8 cellular contexts compared by ENCODE assay signal in genomic region chr3:112642912-112643506, GRCh38. TPM values are rescaled to one million over a fixed set of nuclear protein-coding genes. Genes with fewer than 3 reads are reported as not detected.
DNase-seq lines count a peak whose midpoint lies in the region; ATAC-seq and TF ChIP-seq lines count a peak whose summit lies in the region.

No MANE protein-coding gene starts in this region.

- H3K9me3 Mint-ChIP-seq in nephron progenitor cell, result peaks cover 5% of the 10 kb centered on the region

- no peaks in the 10 kb centered on the region for H3K36me3 ChIP-seq in OCI-LY7 (ENCODE audit: insufficient read depth, low read length)

- peak; percentile 88 for DNase-seq in DMS153 treated with DMSO at 0.1 percent for 48 hours (lab: John Stamatoyannopoulos, UW; ENCODE audit: unreplicated experiment)
- peak; percentile 83 for DNase-seq in OCI-LY7 (ENCODE audit: low spot score)
- DNase-seq in activated T-cell treated with anti-CD3 and anti-CD28 coated beads for 4 hours, result peak; percentile 78
- DNase-seq in fibroblast of gingiva (ENCODE audit: low read depth), result peak; percentile 86
- DNase-seq in nephron progenitor cell, result peak; percentile 80
- DNase-seq in stimulated activated naive CD8-positive, alpha-beta T cell treated with anti-CD3 and anti-CD28 coated beads, Interleukin-15, Interleukin-2, amounts not matched to agents 100 U/mL and 50 U/mL, for 24 hours, result peak; percentile 82

- POLR2A ChIA-PET in OCI-LY7 (lab: Charles Lee), result interaction anchor here (0.6 to 1.5 kb wide), 11 partner anchors 8 to 672 kb away, joined by 3 to 5 read pairs (median 3); no protein-coding TSS in a partner anchor

- no peak overlapping the region for H3K27ac Mint-ChIP-seq in nephron progenitor cell

- H3K4me1 Mint-ChIP-seq in nephron progenitor cell, result peaks cover 20% of the 10 kb centered on the region

- peak; percentile 85 for ATAC-seq in GM21717 (IDR thresholded peaks at IDR 0.05; ENCODE audit: unreplicated experiment)
- ATAC-seq in stimulated activated naive CD8-positive, alpha-beta T cell treated with anti-CD3 and anti-CD28 coated beads, Interleukin-15, Interleukin-2, amounts not matched to agents 100 U/mL and 50 U/mL, for 24 hours, result peak; percentile 97

- TF ChIP-seq CTCF in OCI-LY7 (conservative IDR thresholded peaks at IDR 0.05; ENCODE audit: low read length), result peak; percentile 94
- peak; percentile 67 for TF ChIP-seq CTCF in nephron progenitor cell (IDR thresholded peaks at IDR 0.05)

- peaks cover 6% of the 10 kb centered on the region for H3K27me3 Mint-ChIP-seq in nephron progenitor cell (ENCODE audit: low read depth, poor library complexity)

- no peak for TF ChIP-seq EP300 in Ishikawa (IDR thresholded peaks at IDR 0.05; ENCODE audit: borderline replicate concordance)

- CTCF ChIA-PET in OCI-LY7 (lab: Charles Lee; ENCODE audit: unreplicated experiment), result interaction anchor here (0.6 kb wide), 1 partner anchor 11 kb away, joined by 4 read pairs; no protein-coding TSS in a partner anchor

- no peaks in the 10 kb centered on the region for H3K79me2 ChIP-seq in OCI-LY7 (ENCODE audit: insufficient read depth, low read depth, low read length)

- peak overlapping the region; percentile 88 for H2AFZ ChIP-seq in OCI-LY7 (ENCODE audit: low read length)

- no peaks in the 10 kb centered on the region for H3K9me2 ChIP-seq in OCI-LY7 (ENCODE audit: insufficient read depth, low read length)

- H4K20me1 ChIP-seq in OCI-LY7 (ENCODE audit: insufficient read depth, low read length), result no peaks in the 10 kb centered on the region

- TF ChIP-seq RAD21 in Ishikawa (IDR thresholded peaks at IDR 0.05; ENCODE audit: low read depth), result peak; percentile 98

- no TSS peak for BruUV-seq in OCI-LY7 (replicated peaks; lab: Mats Ljungman, UMichigan)

- peak overlapping the region; percentile 33 for H3K4me3 ChIP-seq in OCI-LY7 (ENCODE audit: low read depth, low read length, poor library complexity, severe bottlenecking)

- no peak overlapping the region for H3K27ac ChIP-seq in OCI-LY7 (ENCODE audit: low read depth, low read length, poor library complexity, severe bottlenecking)

- no peaks in the 10 kb centered on the region for H3K9me3 ChIP-seq in OCI-LY7 (ENCODE audit: low read length)

- H3K4me3 Mint-ChIP-seq in nephron progenitor cell, result peak overlapping the region; percentile 70

- peak overlapping the region; percentile 64 for H3K4me2 ChIP-seq in OCI-LY7 (ENCODE audit: low read length)

- H3K4me1 ChIP-seq in OCI-LY7 (ENCODE audit: insufficient read depth, low read length, poor library complexity, severe bottlenecking), result peaks cover 6% of the 10 kb centered on the region

- H3K36me3 Mint-ChIP-seq in nephron progenitor cell (ENCODE audit: low read depth), result no peaks in the 10 kb centered on the region

- intact Hi-C loops in OCI-LY7 (cut with micrococcal nuclease; ENCODE audit: unreplicated experiment), result loop anchor here (1.0 to 5.0 kb wide), 4 partner anchors 92 to 650 kb away; no protein-coding TSS in a partner anchor

TF ChIP-seq in Ishikawa, 13 proteins besides CTCF, POLR2A, EP300 and RAD21:
- no peak for TF ChIP-seq NFIC (IDR thresholded peaks at IDR 0.05)
- no peak for TF ChIP-seq USF1 (IDR thresholded peaks at IDR 0.05)
- no peak for TF ChIP-seq CEBPB (IDR thresholded peaks at IDR 0.05)
- TF ChIP-seq TAF1 (IDR thresholded peaks at IDR 0.05; ENCODE audit: low read depth), result no peak
- TF ChIP-seq, protein P1, sequence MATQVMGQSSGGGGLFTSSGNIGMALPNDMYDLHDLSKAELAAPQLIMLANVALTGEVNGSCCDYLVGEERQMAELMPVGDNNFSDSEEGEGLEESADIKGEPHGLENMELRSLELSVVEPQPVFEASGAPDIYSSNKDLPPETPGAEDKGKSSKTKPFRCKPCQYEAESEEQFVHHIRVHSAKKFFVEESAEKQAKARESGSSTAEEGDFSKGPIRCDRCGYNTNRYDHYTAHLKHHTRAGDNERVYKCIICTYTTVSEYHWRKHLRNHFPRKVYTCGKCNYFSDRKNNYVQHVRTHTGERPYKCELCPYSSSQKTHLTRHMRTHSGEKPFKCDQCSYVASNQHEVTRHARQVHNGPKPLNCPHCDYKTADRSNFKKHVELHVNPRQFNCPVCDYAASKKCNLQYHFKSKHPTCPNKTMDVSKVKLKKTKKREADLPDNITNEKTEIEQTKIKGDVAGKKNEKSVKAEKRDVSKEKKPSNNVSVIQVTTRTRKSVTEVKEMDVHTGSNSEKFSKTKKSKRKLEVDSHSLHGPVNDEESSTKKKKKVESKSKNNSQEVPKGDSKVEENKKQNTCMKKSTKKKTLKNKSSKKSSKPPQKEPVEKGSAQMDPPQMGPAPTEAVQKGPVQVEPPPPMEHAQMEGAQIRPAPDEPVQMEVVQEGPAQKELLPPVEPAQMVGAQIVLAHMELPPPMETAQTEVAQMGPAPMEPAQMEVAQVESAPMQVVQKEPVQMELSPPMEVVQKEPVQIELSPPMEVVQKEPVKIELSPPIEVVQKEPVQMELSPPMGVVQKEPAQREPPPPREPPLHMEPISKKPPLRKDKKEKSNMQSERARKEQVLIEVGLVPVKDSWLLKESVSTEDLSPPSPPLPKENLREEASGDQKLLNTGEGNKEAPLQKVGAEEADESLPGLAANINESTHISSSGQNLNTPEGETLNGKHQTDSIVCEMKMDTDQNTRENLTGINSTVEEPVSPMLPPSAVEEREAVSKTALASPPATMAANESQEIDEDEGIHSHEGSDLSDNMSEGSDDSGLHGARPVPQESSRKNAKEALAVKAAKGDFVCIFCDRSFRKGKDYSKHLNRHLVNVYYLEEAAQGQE (IDR thresholded peaks at IDR 0.05; ENCODE audit: low read depth), result no peak
- no peak for TF ChIP-seq YY1 (IDR thresholded peaks at IDR 0.05; ENCODE audit: low read depth)
- TF ChIP-seq ZBTB7A (IDR thresholded peaks at IDR 0.05; ENCODE audit: low read depth), result no peak
- no peak for TF ChIP-seq CREB1 (IDR thresholded peaks at IDR 0.05; ENCODE audit: low read depth)
- TF ChIP-seq MAX (IDR thresholded peaks at IDR 0.05), result no peak
- no peak for TF ChIP-seq FOXM1 (IDR thresholded peaks at IDR 0.05; ENCODE audit: borderline replicate concordance, low read depth)
- no peak for TF ChIP-seq TEAD4 (IDR thresholded peaks at IDR 0.05)
- TF ChIP-seq TCF12 (IDR thresholded peaks at IDR 0.05; ENCODE audit: low read depth), result no peak
- no peak for TF ChIP-seq EGR1 (IDR thresholded peaks at IDR 0.05)

RNA-seq across cellular contexts. Expression of gene CCDC80, which starts 2.1 kb away (rescaled TPM):
- total RNA-seq in OCI-LY7 (2014; rRNA removed; shearing (Covaris generic)), result 0.15 and 0.63 TPM in 2 replicates
- 0.28 and 0.59 TPM in 2 replicates for total RNA-seq in OCI-LY7 (2022)
